Comparison of ENCODE assay signal across 25 cellular contexts in genomic region chr3:81770710-81771109, GRCh38.
"Had no signal": no experiment of that assay in that cellular context is flagged by ENCODE, and none has a peak within 500 bp of the region (broad histone marks: within the 10 kb centered on the region; RNA-seq: fewer than 3 reads in every experiment).

No MANE protein-coding gene starts in this region.

- H3K9me3 Mint-ChIP-seq: memory B cell; natural killer cell treated with Interleukin-12 subunit alpha and Interleukin-12 subunit beta and Interleukin-15 and Interleukin-18, amount 100 ng/mL, for 72 hours; stimulated activated memory B cell treated with anti-CD40 and anti-IgM and Interleukin-4, amounts not matched to agents 10 μg/mL and 1 μg/mL and 100 μg/mL, for 72 hours had no signal

- H3K36me3 Mint-ChIP-seq: memory B cell; natural killer cell treated with Interleukin-12 subunit alpha and Interleukin-12 subunit beta and Interleukin-15 and Interleukin-18, amount 100 ng/mL, for 72 hours; stimulated activated memory B cell treated with anti-CD40 and anti-IgM and Interleukin-4, amounts not matched to agents 10 μg/mL and 1 μg/mL and 100 μg/mL, for 72 hours had no signal

- H3K36me3 ChIP-seq: left ventricle myocardium inferior, ovary, right atrium auricular region, right lobe of liver, suprapubic skin, thoracic aorta, tibial artery, upper lobe of right lung had no signal

- DNase-seq: islet precursor cell; left ventricle myocardium inferior; midbrain; mucosa of descending colon; naive thymus-derived CD4-positive, alpha-beta T cell; ovary; right lobe of liver; stimulated activated CD4-positive, alpha-beta T cell treated with anti-CD3 and anti-CD28 coated beads, Interleukin-1b, Interleukin-23, amount 100 ng/mL, for 48 hours; stimulated activated CD4-positive, alpha-beta T cell treated with anti-CD3 and anti-CD28 coated beads, Interleukin-2, amount 100 ng/mL, for 48 hours; stimulated activated CD4-positive, alpha-beta T cell treated with anti-CD3 and anti-CD28 coated beads, Interleukin-4, amount 100 ng/mL, for 4 hours; stimulated activated CD8-positive, alpha-beta memory T cell treated with anti-CD3 and anti-CD28 coated beads, Interleukin-4, amount 100 ng/mL, for 48 hours; stimulated activated naive CD8-positive, alpha-beta T cell treated with anti-CD3 and anti-CD28 coated beads, Interleukin-15, Interleukin-2, amounts not matched to agents 100 U/mL and 50 U/mL, for 24 hours; tibial artery; trophoblast cell; upper lobe of right lung had no signal

- H3K27ac ChIP-seq: hepatocyte, left ventricle myocardium inferior, ovary, right atrium auricular region, right lobe of liver, suprapubic skin, thoracic aorta, tibial artery, upper lobe of right lung had no signal

- H3K4me3 ChIP-seq: hepatocyte, left ventricle myocardium inferior, mucosa of descending colon, ovary, right atrium auricular region, right lobe of liver, smooth muscle cell, suprapubic skin, thoracic aorta, tibial artery, upper lobe of right lung had no signal

- H3K27ac Mint-ChIP-seq: memory B cell; naive thymus-derived CD4-positive, alpha-beta T cell; natural killer cell treated with Interleukin-12 subunit alpha and Interleukin-12 subunit beta and Interleukin-15 and Interleukin-18, amount 100 ng/mL, for 72 hours; progenitor cell of endocrine pancreas; stimulated activated memory B cell treated with anti-CD40 and anti-IgM and Interleukin-4, amounts not matched to agents 10 μg/mL and 1 μg/mL and 100 μg/mL, for 72 hours had no signal

- H3K4me1 Mint-ChIP-seq: memory B cell; naive thymus-derived CD4-positive, alpha-beta T cell; stimulated activated memory B cell treated with anti-CD40 and anti-IgM and Interleukin-4, amounts not matched to agents 10 μg/mL and 1 μg/mL and 100 μg/mL, for 72 hours had no signal

- FAIRE-seq: urothelium cell line had no signal

- H3K4me1 ChIP-seq: left ventricle myocardium inferior, right atrium auricular region, right lobe of liver, suprapubic skin, tibial artery, upper lobe of right lung had no signal

- H3K4me3 Mint-ChIP-seq: memory B cell; naive thymus-derived CD4-positive, alpha-beta T cell; natural killer cell treated with Interleukin-12 subunit alpha and Interleukin-12 subunit beta and Interleukin-15 and Interleukin-18, amount 100 ng/mL, for 72 hours; stimulated activated memory B cell treated with anti-CD40 and anti-IgM and Interleukin-4, amounts not matched to agents 10 μg/mL and 1 μg/mL and 100 μg/mL, for 72 hours had no signal

- H3K9me3 ChIP-seq: left ventricle myocardium inferior, mucosa of descending colon, ovary, right atrium auricular region, right lobe of liver, suprapubic skin, thoracic aorta, tibial artery, upper lobe of right lung had no signal

- H3K27me3 Mint-ChIP-seq: progenitor cell of endocrine pancreas had no signal

- H3K27me3 ChIP-seq: hepatocyte, ovary, right atrium auricular region, right lobe of liver, suprapubic skin, tibial artery, upper lobe of right lung had no signal

- ATAC-seq: mucosa of descending colon; naive thymus-derived CD4-positive, alpha-beta T cell; natural killer cell treated with Interleukin-12 subunit alpha and Interleukin-12 subunit beta and Interleukin-15 and Interleukin-18, amount 100 ng/mL, for 72 hours; right lobe of liver; stimulated activated memory B cell treated with anti-CD40 and anti-IgM and Interleukin-4, amounts not matched to agents 10 μg/mL and 1 μg/mL and 100 μg/mL, for 72 hours; stimulated activated naive CD8-positive, alpha-beta T cell treated with anti-CD3 and anti-CD28 coated beads, Interleukin-15, Interleukin-2, amounts not matched to agents 100 U/mL and 50 U/mL, for 24 hours; upper lobe of right lung had no signal
